In the genomic region with DNA sequence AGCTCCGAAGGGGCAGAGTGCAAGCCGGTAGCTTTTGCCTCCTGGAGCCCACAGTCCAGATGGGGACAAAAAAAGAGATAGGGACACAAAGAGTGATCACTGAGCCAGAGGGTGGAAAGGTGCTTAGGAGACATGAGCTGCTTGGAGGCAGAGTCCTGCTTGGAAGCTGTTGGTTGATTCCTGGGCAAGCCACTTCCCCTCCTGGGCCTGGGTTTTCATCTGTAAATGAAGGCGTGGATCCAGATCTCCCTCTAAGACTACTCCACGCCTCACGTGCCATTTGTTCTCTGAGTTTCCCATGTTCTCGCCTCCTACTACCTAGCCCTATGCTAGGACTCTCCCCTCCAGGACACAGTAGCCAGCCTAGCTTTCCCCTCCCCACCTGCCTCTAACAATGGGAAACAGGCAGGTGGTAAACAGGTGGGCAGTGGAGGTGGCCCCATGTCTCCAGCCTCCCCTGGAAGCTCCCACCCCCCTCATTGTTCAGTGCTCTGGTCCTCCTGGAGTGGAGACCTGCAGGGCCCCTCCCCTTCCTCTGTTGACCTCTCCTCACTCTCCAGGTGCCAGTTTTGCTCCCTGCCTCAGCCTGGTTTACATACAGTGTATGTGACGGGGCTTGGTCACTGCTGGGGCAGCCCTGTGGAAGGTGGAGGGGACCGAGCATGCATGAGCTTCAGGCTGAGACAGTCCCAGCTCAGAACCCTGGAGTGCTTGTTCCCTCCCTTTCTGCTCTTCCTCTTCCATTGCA, we compare ENCODE assay signal across 1 cellular context.
TF ChIP-seq lines count a peak whose summit lies in the region.

No MANE protein-coding gene starts in this region.

TF ChIP-seq in HepG2, 621 proteins besides CTCF, POLR2A, EP300 and RAD21 (continued from another document and continues in another):
- TF ChIP-seq, protein P1, sequence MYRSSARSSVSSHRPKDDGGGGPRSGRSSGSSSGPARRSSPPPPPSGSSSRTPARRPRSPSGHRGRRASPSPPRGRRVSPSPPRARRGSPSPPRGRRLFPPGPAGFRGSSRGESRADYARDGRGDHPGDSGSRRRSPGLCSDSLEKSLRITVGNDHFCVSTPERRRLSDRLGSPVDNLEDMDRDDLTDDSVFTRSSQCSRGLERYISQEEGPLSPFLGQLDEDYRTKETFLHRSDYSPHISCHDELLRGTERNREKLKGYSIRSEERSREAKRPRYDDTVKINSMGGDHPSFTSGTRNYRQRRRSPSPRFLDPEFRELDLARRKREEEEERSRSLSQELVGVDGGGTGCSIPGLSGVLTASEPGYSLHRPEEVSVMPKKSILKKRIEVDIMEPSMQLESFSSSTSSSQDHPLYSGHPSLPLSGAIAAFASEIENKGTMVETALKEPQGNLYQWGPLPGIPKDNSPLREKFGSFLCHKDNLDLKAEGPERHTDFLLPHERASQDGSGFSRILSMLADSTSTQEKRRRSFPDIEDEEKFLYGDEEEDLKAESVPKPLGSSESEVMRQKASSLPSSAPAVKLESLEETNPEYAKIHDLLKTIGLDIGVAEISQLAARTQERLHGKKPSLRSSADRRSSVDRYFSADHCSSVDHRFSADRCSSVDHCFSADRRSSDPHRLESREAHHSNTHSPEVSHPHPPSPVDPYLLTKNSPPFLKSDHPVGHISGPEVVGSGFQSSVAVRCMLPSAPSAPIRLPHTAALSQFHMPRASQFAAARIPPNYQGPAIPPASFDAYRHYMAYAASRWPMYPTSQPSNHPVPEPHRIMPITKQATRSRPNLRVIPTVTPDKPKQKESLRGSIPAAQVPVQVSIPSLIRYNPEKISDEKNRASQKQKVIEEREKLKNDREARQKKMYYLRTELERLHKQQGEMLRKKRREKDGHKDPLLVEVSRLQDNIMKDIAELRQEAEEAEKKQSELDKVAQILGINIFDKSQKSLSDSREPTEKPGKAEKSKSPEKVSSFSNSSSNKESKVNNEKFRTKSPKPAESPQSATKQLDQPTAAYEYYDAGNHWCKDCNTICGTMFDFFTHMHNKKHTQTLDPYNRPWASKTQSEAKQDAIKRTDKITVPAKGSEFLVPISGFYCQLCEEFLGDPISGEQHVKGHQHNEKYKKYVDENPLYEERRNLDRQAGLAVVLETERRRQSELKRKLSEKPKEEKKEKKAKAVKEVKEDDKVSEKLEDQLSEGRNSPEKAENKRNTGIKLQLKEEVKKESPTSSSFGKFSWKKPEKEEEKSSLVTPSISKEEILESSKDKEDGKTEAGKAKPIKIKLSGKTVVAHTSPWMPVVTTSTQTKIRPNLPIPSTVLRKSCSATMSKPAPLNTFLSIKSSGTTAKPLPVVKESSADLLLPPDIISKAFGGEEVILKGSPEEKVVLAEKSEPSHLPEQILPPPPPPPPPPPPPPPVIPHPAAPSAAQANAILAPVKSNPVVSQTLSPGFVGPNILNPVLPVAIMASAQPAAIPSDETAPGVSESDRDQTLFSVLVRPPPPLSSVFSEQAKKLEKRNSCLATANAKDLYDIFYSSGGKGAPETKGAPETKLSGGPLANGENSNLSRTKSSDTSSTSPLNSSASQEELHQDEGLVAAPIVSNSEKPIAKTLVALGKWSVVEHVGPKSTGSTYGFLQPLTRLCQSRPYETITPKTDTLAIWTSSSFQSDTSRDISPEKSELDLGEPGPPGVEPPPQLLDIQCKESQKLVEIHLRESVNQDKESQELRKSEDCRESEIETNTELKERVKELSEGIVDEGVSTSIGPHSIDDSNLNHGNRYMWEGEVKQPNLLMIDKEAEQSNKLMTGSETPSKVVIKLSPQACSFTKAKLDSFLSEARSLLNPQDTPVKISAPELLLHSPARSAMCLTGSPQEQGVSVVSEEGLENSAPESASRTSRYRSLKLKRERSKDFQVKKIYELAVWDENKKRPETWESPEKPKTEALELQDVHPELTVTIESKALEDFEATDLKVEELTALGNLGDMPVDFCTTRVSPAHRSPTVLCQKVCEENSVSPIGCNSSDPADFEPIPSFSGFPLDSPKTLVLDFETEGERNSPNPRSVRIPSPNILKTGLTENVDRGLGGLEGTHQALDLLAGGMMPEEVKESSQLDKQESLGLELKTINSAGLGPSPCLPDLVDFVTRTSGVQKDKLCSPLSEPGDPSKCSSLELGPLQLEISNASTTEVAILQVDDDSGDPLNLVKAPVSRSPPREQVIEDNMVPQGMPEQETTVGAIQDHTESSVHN (CRISPR knock-in tag; IDR thresholded peaks at IDR 0.05), result 0 out of 2 replicates have a peak, but pooled peaks have one; percentile 45
- TF ChIP-seq RARA (CRISPR knock-in tag; IDR thresholded peaks at IDR 0.05) (no peak), RBM39 (IDR thresholded peaks at IDR 0.05; ENCODE audit: low read depth, low read length, poor library complexity, severe bottlenecking) (peak; percentile 2), ZEB1 (IDR thresholded peaks at IDR 0.05; ENCODE audit: insufficient replicate concordance, low read depth) (no peak), SYNCRIP (IDR thresholded peaks at IDR 0.05; ENCODE audit: insufficient read depth, low read depth, low read length) (no peak), POLR2G (IDR thresholded peaks at IDR 0.05; ENCODE audit: low read depth, low read length) (peak; percentile 34), POLR2AphosphoS5 (IDR thresholded peaks at IDR 0.05; ENCODE audit: low read depth, low read length) (peak; percentile 1; the same call in 1 of the 2 replicates), TAF1 (CRISPR knock-in tag; IDR thresholded peaks at IDR 0.05) (0 out of 2 replicates have a peak, but pooled peaks have one; percentile 17), MLLT10 (CRISPR knock-in tag; IDR thresholded peaks at IDR 0.05) (no peak), ARNT (IDR thresholded peaks at IDR 0.05) (no peak), AGO1 (IDR thresholded peaks at IDR 0.05; ENCODE audit: low read depth, low read length, poor library complexity, severe bottlenecking) (no peak), KLF9 (CRISPR knock-in tag; IDR thresholded peaks at IDR 0.05; ENCODE audit: low read depth) (no peak), ZFP36L2 (CRISPR knock-in tag; IDR thresholded peaks at IDR 0.05) (no peak), SMARCC2 (IDR thresholded peaks at IDR 0.05) (no peak), ZNF350 (CRISPR knock-in tag; IDR thresholded peaks at IDR 0.05; ENCODE audit: borderline replicate concordance, low read depth) (no peak; the same call in 1 of the 2 replicates), ZNF577 (CRISPR knock-in tag; IDR thresholded peaks at IDR 0.05; ENCODE audit: borderline replicate concordance, low read depth) (no peak), MTF2 (CRISPR knock-in tag; IDR thresholded peaks at IDR 0.05; ENCODE audit: borderline replicate concordance) (no peak), SAP130 (CRISPR knock-in tag; IDR thresholded peaks at IDR 0.05; ENCODE audit: low read depth) (no peak), ZNF749 (CRISPR knock-in tag; IDR thresholded peaks at IDR 0.05; ENCODE audit: borderline replicate concordance) (no peak), ZNF629 (CRISPR knock-in tag; conservative IDR thresholded peaks at IDR 0.05) (no peak)
- TF ChIP-seq, protein P2, sequence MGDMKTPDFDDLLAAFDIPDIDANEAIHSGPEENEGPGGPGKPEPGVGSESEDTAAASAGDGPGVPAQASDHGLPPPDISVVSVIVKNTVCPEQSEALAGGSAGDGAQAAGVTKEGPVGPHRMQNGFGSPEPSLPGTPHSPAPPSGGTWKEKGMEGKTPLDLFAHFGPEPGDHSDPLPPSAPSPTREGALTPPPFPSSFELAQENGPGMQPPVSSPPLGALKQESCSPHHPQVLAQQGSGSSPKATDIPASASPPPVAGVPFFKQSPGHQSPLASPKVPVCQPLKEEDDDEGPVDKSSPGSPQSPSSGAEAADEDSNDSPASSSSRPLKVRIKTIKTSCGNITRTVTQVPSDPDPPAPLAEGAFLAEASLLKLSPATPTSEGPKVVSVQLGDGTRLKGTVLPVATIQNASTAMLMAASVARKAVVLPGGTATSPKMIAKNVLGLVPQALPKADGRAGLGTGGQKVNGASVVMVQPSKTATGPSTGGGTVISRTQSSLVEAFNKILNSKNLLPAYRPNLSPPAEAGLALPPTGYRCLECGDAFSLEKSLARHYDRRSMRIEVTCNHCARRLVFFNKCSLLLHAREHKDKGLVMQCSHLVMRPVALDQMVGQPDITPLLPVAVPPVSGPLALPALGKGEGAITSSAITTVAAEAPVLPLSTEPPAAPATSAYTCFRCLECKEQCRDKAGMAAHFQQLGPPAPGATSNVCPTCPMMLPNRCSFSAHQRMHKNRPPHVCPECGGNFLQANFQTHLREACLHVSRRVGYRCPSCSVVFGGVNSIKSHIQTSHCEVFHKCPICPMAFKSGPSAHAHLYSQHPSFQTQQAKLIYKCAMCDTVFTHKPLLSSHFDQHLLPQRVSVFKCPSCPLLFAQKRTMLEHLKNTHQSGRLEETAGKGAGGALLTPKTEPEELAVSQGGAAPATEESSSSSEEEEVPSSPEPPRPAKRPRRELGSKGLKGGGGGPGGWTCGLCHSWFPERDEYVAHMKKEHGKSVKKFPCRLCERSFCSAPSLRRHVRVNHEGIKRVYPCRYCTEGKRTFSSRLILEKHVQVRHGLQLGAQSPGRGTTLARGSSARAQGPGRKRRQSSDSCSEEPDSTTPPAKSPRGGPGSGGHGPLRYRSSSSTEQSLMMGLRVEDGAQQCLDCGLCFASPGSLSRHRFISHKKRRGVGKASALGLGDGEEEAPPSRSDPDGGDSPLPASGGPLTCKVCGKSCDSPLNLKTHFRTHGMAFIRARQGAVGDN (CRISPR knock-in tag; IDR thresholded peaks at IDR 0.05), result peak; percentile 47
- TF ChIP-seq, protein P3, sequence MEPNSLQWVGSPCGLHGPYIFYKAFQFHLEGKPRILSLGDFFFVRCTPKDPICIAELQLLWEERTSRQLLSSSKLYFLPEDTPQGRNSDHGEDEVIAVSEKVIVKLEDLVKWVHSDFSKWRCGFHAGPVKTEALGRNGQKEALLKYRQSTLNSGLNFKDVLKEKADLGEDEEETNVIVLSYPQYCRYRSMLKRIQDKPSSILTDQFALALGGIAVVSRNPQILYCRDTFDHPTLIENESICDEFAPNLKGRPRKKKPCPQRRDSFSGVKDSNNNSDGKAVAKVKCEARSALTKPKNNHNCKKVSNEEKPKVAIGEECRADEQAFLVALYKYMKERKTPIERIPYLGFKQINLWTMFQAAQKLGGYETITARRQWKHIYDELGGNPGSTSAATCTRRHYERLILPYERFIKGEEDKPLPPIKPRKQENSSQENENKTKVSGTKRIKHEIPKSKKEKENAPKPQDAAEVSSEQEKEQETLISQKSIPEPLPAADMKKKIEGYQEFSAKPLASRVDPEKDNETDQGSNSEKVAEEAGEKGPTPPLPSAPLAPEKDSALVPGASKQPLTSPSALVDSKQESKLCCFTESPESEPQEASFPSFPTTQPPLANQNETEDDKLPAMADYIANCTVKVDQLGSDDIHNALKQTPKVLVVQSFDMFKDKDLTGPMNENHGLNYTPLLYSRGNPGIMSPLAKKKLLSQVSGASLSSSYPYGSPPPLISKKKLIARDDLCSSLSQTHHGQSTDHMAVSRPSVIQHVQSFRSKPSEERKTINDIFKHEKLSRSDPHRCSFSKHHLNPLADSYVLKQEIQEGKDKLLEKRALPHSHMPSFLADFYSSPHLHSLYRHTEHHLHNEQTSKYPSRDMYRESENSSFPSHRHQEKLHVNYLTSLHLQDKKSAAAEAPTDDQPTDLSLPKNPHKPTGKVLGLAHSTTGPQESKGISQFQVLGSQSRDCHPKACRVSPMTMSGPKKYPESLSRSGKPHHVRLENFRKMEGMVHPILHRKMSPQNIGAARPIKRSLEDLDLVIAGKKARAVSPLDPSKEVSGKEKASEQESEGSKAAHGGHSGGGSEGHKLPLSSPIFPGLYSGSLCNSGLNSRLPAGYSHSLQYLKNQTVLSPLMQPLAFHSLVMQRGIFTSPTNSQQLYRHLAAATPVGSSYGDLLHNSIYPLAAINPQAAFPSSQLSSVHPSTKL (CRISPR knock-in tag; IDR thresholded peaks at IDR 0.05), result no peak
- TF ChIP-seq, protein P4, sequence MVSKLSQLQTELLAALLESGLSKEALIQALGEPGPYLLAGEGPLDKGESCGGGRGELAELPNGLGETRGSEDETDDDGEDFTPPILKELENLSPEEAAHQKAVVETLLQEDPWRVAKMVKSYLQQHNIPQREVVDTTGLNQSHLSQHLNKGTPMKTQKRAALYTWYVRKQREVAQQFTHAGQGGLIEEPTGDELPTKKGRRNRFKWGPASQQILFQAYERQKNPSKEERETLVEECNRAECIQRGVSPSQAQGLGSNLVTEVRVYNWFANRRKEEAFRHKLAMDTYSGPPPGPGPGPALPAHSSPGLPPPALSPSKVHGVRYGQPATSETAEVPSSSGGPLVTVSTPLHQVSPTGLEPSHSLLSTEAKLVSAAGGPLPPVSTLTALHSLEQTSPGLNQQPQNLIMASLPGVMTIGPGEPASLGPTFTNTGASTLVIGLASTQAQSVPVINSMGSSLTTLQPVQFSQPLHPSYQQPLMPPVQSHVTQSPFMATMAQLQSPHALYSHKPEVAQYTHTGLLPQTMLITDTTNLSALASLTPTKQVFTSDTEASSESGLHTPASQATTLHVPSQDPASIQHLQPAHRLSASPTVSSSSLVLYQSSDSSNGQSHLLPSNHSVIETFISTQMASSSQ (IDR thresholded peaks at IDR 0.05; ENCODE audit: low read depth), result no peak
- TF ChIP-seq, protein P4 (CRISPR knock-in tag; IDR thresholded peaks at IDR 0.05; ENCODE audit: borderline replicate concordance), result no peak
- TF ChIP-seq, protein P5, sequence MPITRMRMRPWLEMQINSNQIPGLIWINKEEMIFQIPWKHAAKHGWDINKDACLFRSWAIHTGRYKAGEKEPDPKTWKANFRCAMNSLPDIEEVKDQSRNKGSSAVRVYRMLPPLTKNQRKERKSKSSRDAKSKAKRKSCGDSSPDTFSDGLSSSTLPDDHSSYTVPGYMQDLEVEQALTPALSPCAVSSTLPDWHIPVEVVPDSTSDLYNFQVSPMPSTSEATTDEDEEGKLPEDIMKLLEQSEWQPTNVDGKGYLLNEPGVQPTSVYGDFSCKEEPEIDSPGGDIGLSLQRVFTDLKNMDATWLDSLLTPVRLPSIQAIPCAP (CRISPR knock-in tag; IDR thresholded peaks at IDR 0.05; ENCODE audit: low read depth), result no peak
- TF ChIP-seq, protein P6, sequence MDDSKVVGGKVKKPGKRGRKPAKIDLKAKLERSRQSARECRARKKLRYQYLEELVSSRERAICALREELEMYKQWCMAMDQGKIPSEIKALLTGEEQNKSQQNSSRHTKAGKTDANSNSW (CRISPR knock-in tag; IDR thresholded peaks at IDR 0.05; ENCODE audit: borderline replicate concordance), result no peak
